Comparison of ENCODE assay signal across 9 cellular contexts in the genomic region with DNA sequence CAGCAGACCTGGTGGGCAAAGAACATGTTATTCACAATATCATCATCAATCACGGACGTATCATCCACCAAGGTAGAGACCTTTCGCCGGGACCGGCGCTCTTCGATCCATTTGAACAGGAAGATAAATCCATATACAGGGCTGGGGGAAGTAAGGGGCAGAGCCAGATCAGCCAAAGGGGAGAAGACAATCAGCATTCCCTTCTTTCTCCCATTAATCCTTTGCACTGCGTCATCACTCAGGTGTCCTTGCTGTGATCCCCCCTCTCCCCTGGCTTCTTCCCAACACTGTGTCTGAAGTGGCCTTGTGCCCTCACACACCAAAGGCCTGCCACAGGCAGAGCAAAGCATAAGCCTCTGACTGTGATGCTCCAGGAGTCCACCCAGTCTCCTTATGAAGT. TPM values are rescaled to one million over a fixed set of nuclear protein-coding genes. Genes with fewer than 3 reads are reported as not detected.
DNase-seq lines count a peak whose midpoint lies in the region; ATAC-seq and TF ChIP-seq lines count a peak whose summit lies in the region.
"Had no signal": no experiment of that assay in that cellular context is flagged by ENCODE, and none has a peak within 500 bp of the region (broad histone marks: within the 10 kb centered on the region; RNA-seq: fewer than 3 reads in every experiment).

No MANE protein-coding gene starts in this region.

- DNase-seq in coronary artery (ENCODE audit: low spot score) (no peak), left lobe of liver (ENCODE audit: low spot score) (no peak), GM13976 (ENCODE audit: low spot score) (no peak)
- no peak for DNase-seq in stimulated activated CD4-positive, alpha-beta T cell treated with anti-CD3 and anti-CD28 coated beads, Interleukin-12 subunit alpha, Interleukin-12 subunit beta, amount 100 ng/mL, for 4 hours
- DNase-seq: stimulated activated naive CD4-positive, alpha-beta T cell had no signal

- H3F3A ChIP-seq in Loucy (ENCODE audit: low read depth), result no peaks in the 10 kb centered on the region; the same call in 1 of the 2 replicates
- no peaks in the 10 kb centered on the region for H3F3A ChIP-seq in neural cell (ENCODE audit: insufficient read depth, low read length, poor library complexity, severe bottlenecking)

- ATAC-seq in left lobe of liver (no peak), HG03095 (IDR thresholded peaks at IDR 0.05; ENCODE audit: unreplicated experiment) (no peak)

- H3K9ac ChIP-seq in BLaER1 (peak overlapping the region; percentile 97; the same call in 1 of the 2 replicates), Loucy (ENCODE audit: low read depth, low read length, poor library complexity, severe bottlenecking) (peak overlapping the region; percentile 97), neural cell (ENCODE audit: low read length) (peak overlapping the region; percentile 98)

- peaks cover 80% of the 10 kb centered on the region for H3K79me2 ChIP-seq in Loucy (ENCODE audit: insufficient read depth, low read length)
- peaks cover 20% of the 10 kb centered on the region for H3K79me2 ChIP-seq in neural cell (replicated peaks; ENCODE audit: insufficient read depth, low read length)

- H3K27me3 ChIP-seq in BLaER1 (no peaks in the 10 kb centered on the region), Loucy (ENCODE audit: insufficient read depth, low read length, poor library complexity, severe bottlenecking) (no peaks in the 10 kb centered on the region), neural cell (ENCODE audit: insufficient read depth, low read depth, low read length) (no peaks in the 10 kb centered on the region)

- no peak overlapping the region for H2AFZ ChIP-seq in Loucy (ENCODE audit: low read length)
- no peak overlapping the region for H2AFZ ChIP-seq in neural cell (ENCODE audit: low read depth, low read length)

- H3K27ac ChIP-seq in BLaER1 (no peak overlapping the region), coronary artery (no peak overlapping the region), neural cell (ENCODE audit: low read length) (no peak overlapping the region)

- TF ChIP-seq RAD21 in neural cell (conservative IDR thresholded peaks at IDR 0.05), result no peak

- TF ChIP-seq EP300 in neural cell (conservative IDR thresholded peaks at IDR 0.05; ENCODE audit: poor library complexity, severe bottlenecking), result no peak

- H3K9me2 ChIP-seq in Loucy (replicated peaks; ENCODE audit: low read depth, low read length), result no peaks in the 10 kb centered on the region
- no peaks in the 10 kb centered on the region for H3K9me2 ChIP-seq in neural cell (ENCODE audit: insufficient read depth, low read length)

- peak overlapping the region; percentile 97 for H3K4me3 ChIP-seq in BLaER1
- peak overlapping the region; percentile 95 for H3K4me3 ChIP-seq in Loucy (ENCODE audit: low read length, poor library complexity, severe bottlenecking)
- peak overlapping the region; percentile 100 for H3K4me3 ChIP-seq in coronary artery
- peak overlapping the region; percentile 95 for H3K4me3 ChIP-seq in neural cell (ENCODE audit: low read length)

- in situ Hi-C loops in GM13976 (cut with MboI; ENCODE audit: low sequenced_read_pairs, unreplicated experiment), result no loop called here

- H3K36me3 ChIP-seq in BLaER1, result peaks cover 61% of the 10 kb centered on the region
- peaks cover 32% of the 10 kb centered on the region; the same call in 1 of the 2 replicates for H3K36me3 ChIP-seq in Loucy (ENCODE audit: insufficient read depth, low read length)
- H3K36me3 ChIP-seq in neural cell (ENCODE audit: insufficient read depth, low read length), result peaks cover 1% of the 10 kb centered on the region

- TF ChIP-seq CTCF in Loucy (conservative IDR thresholded peaks at IDR 0.05; ENCODE audit: low read length) (no peak), coronary artery (IDR thresholded peaks at IDR 0.05) (no peak), neural cell (IDR thresholded peaks at IDR 0.05; ENCODE audit: poor library complexity, severe bottlenecking) (no peak), GM13976 (IDR thresholded peaks at IDR 0.05; ENCODE audit: borderline replicate concordance, control extremely low read depth, extremely low read depth, insufficient read depth, missing control alignments) (no peak)

- H4K20me1 ChIP-seq in BLaER1 (peaks cover 62% of the 10 kb centered on the region), Loucy (ENCODE audit: insufficient read depth, low read length, poor library complexity, severe bottlenecking) (peaks cover 38% of the 10 kb centered on the region), neural cell (ENCODE audit: insufficient read depth) (no peaks in the 10 kb centered on the region)

- H3K9me3 ChIP-seq in BLaER1 (no peaks in the 10 kb centered on the region), Loucy (ENCODE audit: insufficient read depth, low read depth, low read length) (no peaks in the 10 kb centered on the region), neural cell (ENCODE audit: low read length) (no peaks in the 10 kb centered on the region)

- H3K4me1 ChIP-seq in BLaER1, result peaks cover 37% of the 10 kb centered on the region
- H3K4me1 ChIP-seq in Loucy (ENCODE audit: insufficient read depth, low read length, poor library complexity, severe bottlenecking), result peaks cover 36% of the 10 kb centered on the region

- peak overlapping the region; percentile 98 for H3K4me2 ChIP-seq in BLaER1
- peak overlapping the region; percentile 99 for H3K4me2 ChIP-seq in Loucy (ENCODE audit: low read depth, low read length, poor library complexity, severe bottlenecking)
- H3K4me2 ChIP-seq in neural cell (ENCODE audit: low read length), result peak overlapping the region; percentile 89

TF ChIP-seq in neural cell, 6 proteins besides CTCF, POLR2A, EP300 and RAD21:
- TF ChIP-seq SMC3 (conservative IDR thresholded peaks at IDR 0.05; ENCODE audit: poor library complexity) (no peak), MXI1 (conservative IDR thresholded peaks at IDR 0.05; ENCODE audit: poor library complexity, severe bottlenecking) (no peak), TAF1 (IDR thresholded peaks at IDR 0.05; ENCODE audit: low read depth) (no peak), POLR2AphosphoS5 (IDR thresholded peaks at IDR 0.05) (no peak), EZH2 (IDR thresholded peaks at IDR 0.05; ENCODE audit: borderline replicate concordance, insufficient read depth, low read length, poor library complexity, severe bottlenecking) (no peak)
- TF ChIP-seq, protein P1, sequence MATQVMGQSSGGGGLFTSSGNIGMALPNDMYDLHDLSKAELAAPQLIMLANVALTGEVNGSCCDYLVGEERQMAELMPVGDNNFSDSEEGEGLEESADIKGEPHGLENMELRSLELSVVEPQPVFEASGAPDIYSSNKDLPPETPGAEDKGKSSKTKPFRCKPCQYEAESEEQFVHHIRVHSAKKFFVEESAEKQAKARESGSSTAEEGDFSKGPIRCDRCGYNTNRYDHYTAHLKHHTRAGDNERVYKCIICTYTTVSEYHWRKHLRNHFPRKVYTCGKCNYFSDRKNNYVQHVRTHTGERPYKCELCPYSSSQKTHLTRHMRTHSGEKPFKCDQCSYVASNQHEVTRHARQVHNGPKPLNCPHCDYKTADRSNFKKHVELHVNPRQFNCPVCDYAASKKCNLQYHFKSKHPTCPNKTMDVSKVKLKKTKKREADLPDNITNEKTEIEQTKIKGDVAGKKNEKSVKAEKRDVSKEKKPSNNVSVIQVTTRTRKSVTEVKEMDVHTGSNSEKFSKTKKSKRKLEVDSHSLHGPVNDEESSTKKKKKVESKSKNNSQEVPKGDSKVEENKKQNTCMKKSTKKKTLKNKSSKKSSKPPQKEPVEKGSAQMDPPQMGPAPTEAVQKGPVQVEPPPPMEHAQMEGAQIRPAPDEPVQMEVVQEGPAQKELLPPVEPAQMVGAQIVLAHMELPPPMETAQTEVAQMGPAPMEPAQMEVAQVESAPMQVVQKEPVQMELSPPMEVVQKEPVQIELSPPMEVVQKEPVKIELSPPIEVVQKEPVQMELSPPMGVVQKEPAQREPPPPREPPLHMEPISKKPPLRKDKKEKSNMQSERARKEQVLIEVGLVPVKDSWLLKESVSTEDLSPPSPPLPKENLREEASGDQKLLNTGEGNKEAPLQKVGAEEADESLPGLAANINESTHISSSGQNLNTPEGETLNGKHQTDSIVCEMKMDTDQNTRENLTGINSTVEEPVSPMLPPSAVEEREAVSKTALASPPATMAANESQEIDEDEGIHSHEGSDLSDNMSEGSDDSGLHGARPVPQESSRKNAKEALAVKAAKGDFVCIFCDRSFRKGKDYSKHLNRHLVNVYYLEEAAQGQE (IDR thresholded peaks at IDR 0.05; ENCODE audit: borderline replicate concordance), result no peak

RNA-seq across cellular contexts. Expression of gene BAP1, which starts 1.3 kb away (rescaled TPM):
- 107 and 142 TPM in 2 replicates for polyA plus RNA-seq in neural cell
- polyA minus RNA-seq in neural cell, result 107 and 134 TPM in 2 replicates
- total RNA-seq in left lobe of liver, result 46.9 TPM

RNA-seq across cellular contexts. Expression of gene PHF7, which starts 2.0 kb away (rescaled TPM):
- polyA plus RNA-seq in neural cell, result 8.8 and 11.5 TPM in 2 replicates
- 11.7 and 13.4 TPM in 2 replicates for polyA minus RNA-seq in neural cell
- total RNA-seq in left lobe of liver, result 6.9 TPM

RNA-seq across cellular contexts. Expression of gene SEMA3G, which starts 36.4 kb away (rescaled TPM):
- polyA plus RNA-seq in neural cell, result not detected in 2 replicates
- polyA minus RNA-seq in neural cell, result not detected in 2 replicates
- 0.93 TPM for total RNA-seq in left lobe of liver

RNA-seq across cellular contexts. Expression of gene TNNC1, which starts 45.4 kb away (rescaled TPM):
- 2.2 TPM in 1 of 2 replicates, not detected in the other for polyA plus RNA-seq in neural cell
- polyA minus RNA-seq in neural cell, result not detected in 2 replicates
- 0.25 TPM for total RNA-seq in left lobe of liver

RNA-seq across cellular contexts. Expression of gene NISCH, which starts 46.9 kb away (rescaled TPM):
- polyA plus RNA-seq in neural cell, result 88.9 and 107 TPM in 2 replicates
- 143 and 156 TPM in 2 replicates for polyA minus RNA-seq in neural cell
- total RNA-seq in left lobe of liver, result 39.3 TPM
